ENCODE assay signal across 14 cellular contexts in the genomic region with DNA sequence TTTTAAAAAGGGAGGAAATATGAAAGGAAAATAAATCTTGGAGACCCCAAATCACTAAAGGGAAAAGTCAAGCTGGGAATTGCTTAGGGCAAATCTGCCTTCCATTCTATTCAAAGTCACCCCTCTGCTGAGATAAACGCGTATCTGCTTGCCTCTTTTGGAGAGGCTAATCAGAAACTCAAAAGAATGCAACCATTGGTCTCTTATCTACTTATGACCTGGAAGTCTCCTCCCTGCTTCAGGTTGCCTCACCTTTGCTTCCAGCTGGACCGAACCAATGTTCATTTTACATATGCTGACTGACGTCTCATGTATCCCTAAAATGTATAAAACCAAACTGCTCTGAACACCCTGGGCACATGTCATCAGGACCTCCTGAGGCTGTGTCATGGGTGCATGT. TPM values are rescaled to one million over a fixed set of nuclear protein-coding genes. Genes with fewer than 3 reads are reported as not detected.
DNase-seq lines count a peak whose midpoint lies in the region; ATAC-seq and TF ChIP-seq lines count a peak whose summit lies in the region.
"Had no signal": no experiment of that assay in that cellular context is flagged by ENCODE, and none has a peak within 500 bp of the region (broad histone marks: within the 10 kb centered on the region; RNA-seq: fewer than 3 reads in every experiment).

No MANE protein-coding gene starts in this region.

- no peak for TF ChIP-seq POLR2A in thyroid gland (IDR thresholded peaks at IDR 0.05)

- H3K9me3 ChIP-seq in Caco-2 (peaks cover 3% of the 10 kb centered on the region; the same call in 1 of the 2 replicates), right cardiac atrium (ENCODE audit: control insufficient read depth, low read length) (no peaks in the 10 kb centered on the region), thyroid gland (no peaks in the 10 kb centered on the region)

- H3K4me3 Mint-ChIP-seq in activated naive CD8-positive, alpha-beta T cell, result no peak overlapping the region
- no peak overlapping the region for H3K4me3 Mint-ChIP-seq in activated naive CD8-positive, alpha-beta T cell treated with anti-CD3 and anti-CD28 coated beads, Interleukin-2, amount 50 U/mL, for 24 hours
- H3K4me3 Mint-ChIP-seq in Caco-2 (ENCODE audit: unreplicated experiment), result peak overlapping the region; percentile 1
- H3K4me3 Mint-ChIP-seq: CD14-positive monocyte; CD8-positive, alpha-beta T cell had no signal

- peaks cover 32% of the 10 kb centered on the region for H3K4me1 ChIP-seq in Caco-2
- H3K4me1 ChIP-seq in right cardiac atrium (ENCODE audit: control insufficient read depth, insufficient read depth, low read length), result no peaks in the 10 kb centered on the region
- H3K4me1 ChIP-seq in thyroid gland, result peaks cover 13 to 22% of the 10 kb centered on the region in 2 donors

- no peak for DNase-seq in activated naive CD8-positive, alpha-beta T cell treated with anti-CD3 and anti-CD28 coated beads, Interleukin-2, amount 50 U/mL, for 24 hours
- DNase-seq in Caco-2, result peak; percentile 39 to 40
- DNase-seq in right cardiac atrium, result no peak
- no peak for DNase-seq in thyroid gland
- DNase-seq in SIG-M5 (lab: John Stamatoyannopoulos, UW), result no peak
- DNase-seq: CD8-positive, alpha-beta T cell; COR-L47; DMS53; GF-D8 had no signal

- no peak for ATAC-seq in activated naive CD8-positive, alpha-beta T cell treated with anti-CD3 and anti-CD28 coated beads, Interleukin-2, amount 50 U/mL, for 24 hours
- ATAC-seq in right cardiac atrium (no peak), HG03039 (IDR thresholded peaks at IDR 0.05; ENCODE audit: unreplicated experiment) (no peak)
- ATAC-seq: CD8-positive, alpha-beta T cell; HCT116 had no signal

- peaks cover 13% of the 10 kb centered on the region for H3K9me3 Mint-ChIP-seq in activated naive CD8-positive, alpha-beta T cell (ENCODE audit: low read depth)
- peaks cover 24% of the 10 kb centered on the region for H3K9me3 Mint-ChIP-seq in activated naive CD8-positive, alpha-beta T cell treated with anti-CD3 and anti-CD28 coated beads, Interleukin-2, amount 50 U/mL, for 24 hours
- H3K9me3 Mint-ChIP-seq in Caco-2 (ENCODE audit: unreplicated experiment), result no peaks in the 10 kb centered on the region

- H3K4me3 ChIP-seq in Caco-2 (ENCODE audit: low read depth, low read length) (no peak overlapping the region), right cardiac atrium (ENCODE audit: low read length) (no peak overlapping the region), thyroid gland (replicated peaks in 1 of 3) (no peak overlapping the region)

- no TSS peak for BruUV-seq in Caco-2 (replicated peaks; lab: Mats Ljungman, UMichigan)

- CTCF ChIA-PET in Caco-2 (lab: Charles Lee), result no interaction called here

- intact Hi-C loops in Caco-2 (cut with micrococcal nuclease; ENCODE audit: unreplicated experiment) (no loop called here), right cardiac atrium (cut with DNase I) (no loop called here), thyroid gland (cut with DNase I) (no loop called here)

- no peaks in the 10 kb centered on the region for H3K27me3 Mint-ChIP-seq in activated naive CD8-positive, alpha-beta T cell
- no peaks in the 10 kb centered on the region for H3K27me3 Mint-ChIP-seq in activated naive CD8-positive, alpha-beta T cell treated with anti-CD3 and anti-CD28 coated beads, Interleukin-2, amount 50 U/mL, for 24 hours
- H3K27me3 Mint-ChIP-seq in Caco-2 (ENCODE audit: insufficient read depth, unreplicated experiment), result no peaks in the 10 kb centered on the region

- H3K27ac ChIP-seq in right cardiac atrium (ENCODE audit: low read length) (peak overlapping the region; percentile 67), thyroid gland (peak overlapping the region; percentile 19 to 70 (median 54))
- H3K27ac ChIP-seq: 22Rv1 had no signal

- POLR2A ChIA-PET in Caco-2 (lab: Charles Lee), result interaction anchor here (1.3 kb wide), 1 partner anchor 14 kb away, joined by 4 read pairs; a partner anchor contains a TSS

- WGBS in right cardiac atrium, result 76% methylated on average over 4 of the region's 4 CpGs
- 96 to 97% methylated on average over 4 of the region's 4 CpGs for WGBS in thyroid gland, 2 donors

- peaks cover 58% of the 10 kb centered on the region for H3K4me1 Mint-ChIP-seq in activated naive CD8-positive, alpha-beta T cell (ENCODE audit: low read depth)
- H3K4me1 Mint-ChIP-seq in activated naive CD8-positive, alpha-beta T cell treated with anti-CD3 and anti-CD28 coated beads, Interleukin-2, amount 50 U/mL, for 24 hours, result peaks cover 32% of the 10 kb centered on the region
- peaks cover 30% of the 10 kb centered on the region for H3K4me1 Mint-ChIP-seq in Caco-2 (ENCODE audit: low read depth, unreplicated experiment)
- H3K4me1 Mint-ChIP-seq: CD14-positive monocyte had no signal

- peaks cover 56% of the 10 kb centered on the region for H3K36me3 Mint-ChIP-seq in activated naive CD8-positive, alpha-beta T cell
- peaks cover 84% of the 10 kb centered on the region for H3K36me3 Mint-ChIP-seq in activated naive CD8-positive, alpha-beta T cell treated with anti-CD3 and anti-CD28 coated beads, Interleukin-2, amount 50 U/mL, for 24 hours (ENCODE audit: low read depth)
- peaks cover 39% of the 10 kb centered on the region for H3K36me3 Mint-ChIP-seq in Caco-2 (ENCODE audit: insufficient read depth, unreplicated experiment)

- no peaks in the 10 kb centered on the region for H3K27me3 ChIP-seq in Caco-2 (replicated peaks; ENCODE audit: control insufficient read depth, insufficient read depth, low read length)
- no peaks in the 10 kb centered on the region for H3K27me3 ChIP-seq in right cardiac atrium (ENCODE audit: control insufficient read depth, insufficient read depth)
- H3K27me3 ChIP-seq in thyroid gland, result no peaks in the 10 kb centered on the region

- H3K36me3 ChIP-seq in Caco-2 (ENCODE audit: control insufficient read depth, insufficient read depth, low read length), result no peaks in the 10 kb centered on the region; the same call in 1 of the 2 replicates
- H3K36me3 ChIP-seq in thyroid gland, result no peaks in the 10 kb centered on the region

- peak overlapping the region; percentile 42 for H3K27ac Mint-ChIP-seq in activated naive CD8-positive, alpha-beta T cell
- no peak overlapping the region for H3K27ac Mint-ChIP-seq in activated naive CD8-positive, alpha-beta T cell treated with anti-CD3 and anti-CD28 coated beads, Interleukin-2, amount 50 U/mL, for 24 hours
- peak overlapping the region; percentile 77 for H3K27ac Mint-ChIP-seq in Caco-2 (ENCODE audit: unreplicated experiment)
- H3K27ac Mint-ChIP-seq: CD14-positive monocyte; CD8-positive, alpha-beta T cell had no signal

- no peak for TF ChIP-seq CTCF in Caco-2 (IDR thresholded peaks at IDR 0.05; ENCODE audit: insufficient read depth in 1 of 2, low read depth in 1 of 2, low read length in 1 of 2, severe bottlenecking in 1 of 2, unreplicated experiment in 1 of 2)
- TF ChIP-seq CTCF in thyroid gland (IDR thresholded peaks at IDR 0.05), result no peak

RNA-seq across cellular contexts. Expression of a gene that starts 14.7 kb away (rescaled TPM):
- total RNA-seq in Caco-2 (2022) (48.8 and 51.6 TPM in 2 replicates), right cardiac atrium (100 to 1,000 TPM in 3 of 4 donors, 10 to 100 TPM in 1; 96.8 to 163 (median 111) TPM), thyroid gland (10 to 100 TPM; 40.3 to 72.1 (median 53.7) TPM)
- polyA plus RNA-seq in right cardiac atrium, result 46.3 TPM

Comparison
In these comparisons a context has a peak if more than half of its experiments do, and no peak if none do; other contexts are left out.
1. DNase-seq: peak in Caco-2 (2 of 2); none in activated naive CD8-positive, alpha-beta T cell treated with anti-CD3 and anti-CD28 coated beads, Interleukin-2, amount 50 U/mL, for 24 hours (single experiment), right cardiac atrium (0 of 3), thyroid gland (0 of 2) and SIG-M5 (single experiment).